ENCODE assay signal across 1 cellular context in the genomic region with DNA sequence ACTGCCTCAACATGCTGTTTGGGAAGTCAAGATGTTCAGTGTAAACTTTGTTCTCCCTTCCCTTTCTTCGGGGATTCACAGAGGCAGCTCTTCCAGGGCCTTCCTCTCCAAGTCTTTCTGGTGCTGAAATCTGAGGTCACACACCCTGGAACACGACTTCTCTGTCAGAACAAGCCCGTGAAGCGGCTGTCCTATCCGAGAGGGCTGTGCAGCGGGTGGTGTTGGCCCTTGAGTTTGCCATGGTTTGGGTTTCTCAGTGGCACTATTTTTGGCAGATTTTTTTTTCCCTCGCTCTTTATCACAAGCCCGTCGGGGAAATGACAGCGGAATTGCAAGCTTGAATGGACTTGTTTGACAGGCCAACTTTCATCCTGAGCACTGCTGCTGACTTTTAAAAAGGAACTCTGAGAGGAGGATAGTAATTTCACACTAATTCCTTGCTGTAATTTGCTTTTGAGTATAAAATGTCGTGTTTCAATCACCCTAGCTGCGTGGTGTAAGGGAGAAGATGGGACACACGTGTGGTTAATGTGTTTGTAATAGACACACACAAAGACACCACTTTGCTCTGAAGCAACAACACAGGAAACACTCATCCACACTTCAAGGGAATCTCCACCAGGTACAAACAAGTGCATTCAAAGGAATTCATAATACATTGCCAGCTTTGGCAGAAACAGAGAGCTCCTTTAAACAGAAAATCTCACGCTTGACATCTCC.
TF ChIP-seq lines count a peak whose summit lies in the region.

No MANE protein-coding gene starts in this region.

TF ChIP-seq in GM23338, 12 proteins besides CTCF, POLR2A, EP300 and RAD21 (continued from another document):
- TF ChIP-seq EZH2 (IDR thresholded peaks at IDR 0.05; ENCODE audit: low read depth, unreplicated experiment), result no peak
